Comparison of ENCODE assay signal across 17 cellular contexts in genomic region chr12:11807453-11807852, GRCh38.
DNase-seq lines count a peak whose midpoint lies in the region; ATAC-seq lines count a peak whose summit lies in the region.
"Had no signal": no experiment of that assay in that cellular context is flagged by ENCODE, and none has a peak within 500 bp of the region (broad histone marks: within the 10 kb centered on the region; RNA-seq: fewer than 3 reads in every experiment).

No MANE protein-coding gene starts in this region.

- no peak overlapping the region for H3K23ac ChIP-seq in trophoblast cell (ENCODE audit: low read length)

- H3K4me1 ChIP-seq in trophoblast cell (ENCODE audit: control insufficient read depth in 1 of 2, insufficient read depth in 2 of 2, low read length in 2 of 2) = peaks cover 13 to 18% of the 10 kb centered on the region in 2 experiments
- peaks cover 6% of the 10 kb centered on the region for H3K4me1 ChIP-seq in CD8-positive, alpha-beta memory T cell (ENCODE audit: insufficient read depth, low read length)

- no peaks in the 10 kb centered on the region for H3K27me3 ChIP-seq in trophoblast cell (ENCODE audit: insufficient read depth, low read length)
- no peaks in the 10 kb centered on the region for H3K27me3 ChIP-seq in CD8-positive, alpha-beta memory T cell (ENCODE audit: insufficient read depth, low read length, poor library complexity, severe bottlenecking)
- H3K27me3 ChIP-seq: adrenal gland, heart left ventricle, vagina had no signal

- POLR2A ChIA-PET in CD8-positive, alpha-beta memory T cell (lab: Charles Lee) = no interaction called here

- H2BK12ac ChIP-seq in trophoblast cell (ENCODE audit: low read length) = no peak overlapping the region

- no peaks in the 10 kb centered on the region for H3K79me1 ChIP-seq in trophoblast cell (ENCODE audit: low read length)

- ATAC-seq in GM21360 (IDR thresholded peaks at IDR 0.05; ENCODE audit: unreplicated experiment) = no peak
- ATAC-seq: activated T-cell treated with anti-CD3 and anti-CD28 coated beads, Interleukin-2, amount 50 U/mL, for 4 hours; heart left ventricle; stimulated activated naive CD8-positive, alpha-beta T cell treated with anti-CD3 and anti-CD28 coated beads, Interleukin-15, Interleukin-2, amounts not matched to agents 100 U/mL and 50 U/mL, for 24 hours had no signal

- no peak overlapping the region for H3K4me3 ChIP-seq in trophoblast cell (ENCODE audit: low read depth, low read length)
- no peak overlapping the region for H3K4me3 ChIP-seq in CD8-positive, alpha-beta memory T cell (ENCODE audit: low read length)
- H3K4me3 ChIP-seq: adrenal gland, heart left ventricle, vagina had no signal

- no peak overlapping the region for H2AK5ac ChIP-seq in trophoblast cell (ENCODE audit: low read length)

- H2AFZ ChIP-seq in trophoblast cell (ENCODE audit: insufficient read depth, low read length, poor library complexity) = no peak overlapping the region

- no peak overlapping the region for H3K27ac ChIP-seq in trophoblast cell (ENCODE audit: low read depth, low read length)
- no peak overlapping the region for H3K27ac ChIP-seq in CD8-positive, alpha-beta memory T cell (ENCODE audit: low read depth, low read length)
- H3K27ac ChIP-seq: adrenal gland, heart left ventricle, vagina had no signal

- H4K91ac ChIP-seq in trophoblast cell (ENCODE audit: low read depth, low read length) = no peak overlapping the region

- intact Hi-C loops in dendritic cell treated with granulocyte-macrophage colony-stimulating factor and Interleukin-4, amounts not matched to agents 40 ng/mL and 50 ng/mL, for 4 days (cut with micrococcal nuclease) = loop anchor here (5.0 kb wide), 1 partner anchor 35 kb away; no protein-coding TSS in a partner anchor

- no peak overlapping the region for H4K8ac ChIP-seq in trophoblast cell (ENCODE audit: low read depth, low read length)

- H3K9me3 Mint-ChIP-seq in dendritic cell treated with granulocyte-macrophage colony-stimulating factor and Interleukin-4, amounts not matched to agents 40 ng/mL and 50 ng/mL, for 4 days = no peaks in the 10 kb centered on the region
- no peaks in the 10 kb centered on the region for H3K9me3 Mint-ChIP-seq in CD8-positive, alpha-beta memory T cell
- H3K9me3 Mint-ChIP-seq: activated CD4-positive, alpha-beta T cell treated with anti-CD3 and anti-CD28 coated beads, Interleukin-2, amount 10 ng/mL, durations not matched to agents 7 days and 5 days; activated T-cell treated with anti-CD3 and anti-CD28 coated beads, Interleukin-2, amount 50 U/mL, for 4 hours had no signal

- CTCF ChIA-PET in CD8-positive, alpha-beta memory T cell (lab: Charles Lee) = no interaction called here

- H3K79me2 ChIP-seq in trophoblast cell (ENCODE audit: control insufficient read depth, insufficient read depth, low read length, poor library complexity) = no peaks in the 10 kb centered on the region

- no peak overlapping the region for H2BK120ac ChIP-seq in trophoblast cell (ENCODE audit: insufficient read depth, low read length, poor library complexity)

- peaks cover 0 to 2% of the 10 kb centered on the region in 2 experiments for H3K36me3 ChIP-seq in trophoblast cell (ENCODE audit: control insufficient read depth in 1 of 2, insufficient read depth in 2 of 2, low read length in 2 of 2)
- H3K36me3 ChIP-seq in CD8-positive, alpha-beta memory T cell (ENCODE audit: insufficient read depth, low read length) = no peaks in the 10 kb centered on the region
- H3K36me3 ChIP-seq: adrenal gland, heart left ventricle, vagina had no signal

- H3K9ac ChIP-seq in trophoblast cell (ENCODE audit: low read length) = no peak overlapping the region

- peaks cover 88% of the 10 kb centered on the region for H3K36me3 Mint-ChIP-seq in dendritic cell treated with granulocyte-macrophage colony-stimulating factor and Interleukin-4, amounts not matched to agents 40 ng/mL and 50 ng/mL, for 4 days (ENCODE audit: low read depth)
- peaks cover 0 to 13% (median 5%) of the 10 kb centered on the region in 3 donors for H3K36me3 Mint-ChIP-seq in CD8-positive, alpha-beta memory T cell

- no peaks in the 10 kb centered on the region for H3K9me3 ChIP-seq in trophoblast cell (ENCODE audit: insufficient read depth, low read depth, low read length)
- H3K9me3 ChIP-seq in CD8-positive, alpha-beta memory T cell (ENCODE audit: low read length) = no peaks in the 10 kb centered on the region
- H3K9me3 ChIP-seq: adrenal gland, heart left ventricle, vagina had no signal

- peak overlapping the region; percentile 88 for H3K27ac Mint-ChIP-seq in dendritic cell treated with granulocyte-macrophage colony-stimulating factor and Interleukin-4, amounts not matched to agents 40 ng/mL and 50 ng/mL, for 4 days
- H3K27ac Mint-ChIP-seq in CD8-positive, alpha-beta memory T cell = no peak overlapping the region
- H3K27ac Mint-ChIP-seq: activated CD4-positive, alpha-beta T cell treated with anti-CD3 and anti-CD28 coated beads, Interleukin-2, amount 10 ng/mL, durations not matched to agents 7 days and 5 days had no signal

- no peak overlapping the region for H2BK5ac ChIP-seq in trophoblast cell (ENCODE audit: low read depth, low read length, poor library complexity)

- H3K4ac ChIP-seq in trophoblast cell (ENCODE audit: low read depth, low read length) = no peak overlapping the region

- H3K4me3 Mint-ChIP-seq in dendritic cell treated with granulocyte-macrophage colony-stimulating factor and Interleukin-4, amounts not matched to agents 40 ng/mL and 50 ng/mL, for 4 days = no peak overlapping the region
- no peak overlapping the region for H3K4me3 Mint-ChIP-seq in CD8-positive, alpha-beta memory T cell
- H3K4me3 Mint-ChIP-seq: activated CD4-positive, alpha-beta T cell treated with anti-CD3 and anti-CD28 coated beads, Interleukin-2, amount 10 ng/mL, durations not matched to agents 7 days and 5 days; activated T-cell treated with anti-CD3 and anti-CD28 coated beads, Interleukin-2, amount 50 U/mL, for 4 hours had no signal

- no peaks in the 10 kb centered on the region for H3K27me3 Mint-ChIP-seq in dendritic cell treated with granulocyte-macrophage colony-stimulating factor and Interleukin-4, amounts not matched to agents 40 ng/mL and 50 ng/mL, for 4 days
- peaks cover 0 to 4% of the 10 kb centered on the region in 2 donors for H3K27me3 Mint-ChIP-seq in CD8-positive, alpha-beta memory T cell
- H3K27me3 Mint-ChIP-seq: activated CD4-positive, alpha-beta T cell treated with anti-CD3 and anti-CD28 coated beads, Interleukin-2, amount 10 ng/mL, durations not matched to agents 7 days and 5 days had no signal

- no peak overlapping the region for H4K12ac ChIP-seq in trophoblast cell (ENCODE audit: low read depth, low read length)

- H3K4me2 ChIP-seq in trophoblast cell (ENCODE audit: low read length) = no peak overlapping the region

- DNase-seq in DMS53 (lab: John Stamatoyannopoulos, UW) (peak; percentile 98), NCI-H1105 (lab: John Stamatoyannopoulos, UW) (peak; percentile 92), NCI-H2196 treated with DMSO at 0.1 percent for 48 hours (lab: John Stamatoyannopoulos, UW; ENCODE audit: unreplicated experiment) (peak; percentile 90), A172 (ENCODE audit: low spot score) (no peak), trophoblast cell (no peak)
- DNase-seq in CD8-positive, alpha-beta memory T cell = no peak
- DNase-seq: activated CD4-positive, alpha-beta T cell treated with anti-CD3 and anti-CD28 coated beads, Interleukin-2, amount 10 ng/mL, durations not matched to agents 7 days and 5 days; activated T-cell treated with anti-CD3 and anti-CD28 coated beads, Interleukin-2, amount 50 U/mL, for 4 hours; adrenal gland; heart left ventricle; kidney glomerular epithelial cell; NK-92 treated with Interleukin-12 subunit alpha and Interleukin-12 subunit beta, amount 100 ng/mL, for 24 hours; SHP77 treated with DMSO at 0.1 percent for 48 hours; stimulated activated naive CD8-positive, alpha-beta T cell treated with anti-CD3 and anti-CD28 coated beads, Interleukin-15, Interleukin-2, amounts not matched to agents 100 U/mL and 50 U/mL, for 24 hours had no signal

- H3K18ac ChIP-seq in trophoblast cell (ENCODE audit: low read length) = no peak overlapping the region

- peaks cover 89% of the 10 kb centered on the region for H3K4me1 Mint-ChIP-seq in dendritic cell treated with granulocyte-macrophage colony-stimulating factor and Interleukin-4, amounts not matched to agents 40 ng/mL and 50 ng/mL, for 4 days (ENCODE audit: low read depth)
- peaks cover 21 to 50% (median 32%) of the 10 kb centered on the region in 3 donors for H3K4me1 Mint-ChIP-seq in CD8-positive, alpha-beta memory T cell

- H3K14ac ChIP-seq in trophoblast cell (ENCODE audit: low read length) = no peak overlapping the region

Comparison
In these comparisons a context has a peak if more than half of its experiments do, and no peak if none do; other contexts are left out.
1. DNase-seq: peak in DMS53 (single experiment), NCI-H1105 (single experiment) and NCI-H2196 treated with DMSO at 0.1 percent for 48 hours (single experiment); none in A172 (single experiment), trophoblast cell (0 of 2) and CD8-positive, alpha-beta memory T cell (0 of 5).